ENCODE assay signal across 8 cellular contexts in genomic region chr1:9129391-9130041, GRCh38. TPM values are rescaled to one million over a fixed set of nuclear protein-coding genes. Genes with fewer than 3 reads are reported as not detected.
DNase-seq lines count a peak whose midpoint lies in the region; ATAC-seq and TF ChIP-seq lines count a peak whose summit lies in the region.

No MANE protein-coding gene starts in this region.

- DNase-seq in CD1c-positive myeloid dendritic cell (ENCODE audit: extremely low spot score): peak; percentile 73
- peak; percentile 72 for DNase-seq in activated gamma-delta T cell treated with anti-CD3 and anti-CD28 coated beads, Interleukin-2, amount 50 U/mL, for 16 hours (ENCODE audit: low read depth)
- DNase-seq in Right ventricle myocardium superior: peak; percentile 94
- peak; percentile 78 for DNase-seq in prostate gland (ENCODE audit: low spot score)
- DNase-seq in uterus: peak; percentile 87 to 90

- H3K4me3 ChIP-seq in prostate gland: peak overlapping the region; percentile 68 to 69
- H3K4me3 ChIP-seq in uterus: peak overlapping the region; percentile 56 to 91

- TF ChIP-seq CTCF in prostate gland (IDR thresholded peaks at IDR 0.05) (no peak), uterus (IDR thresholded peaks at IDR 0.05) (no peak)

- H3K36me3 ChIP-seq in prostate gland: no peaks in the 10 kb centered on the region
- H3K36me3 ChIP-seq in uterus: no peaks in the 10 kb centered on the region

- intact Hi-C loops in Right ventricle myocardium superior (cut with DNase I) (no loop called here), prostate gland (cut with DNase I) (no loop called here), uterus (cut with DNase I; ENCODE audit: low total_unique reads) (no loop called here)

- H3K4me1 ChIP-seq in prostate gland (replicated peaks): peaks cover 4% of the 10 kb centered on the region
- H3K4me1 ChIP-seq in uterus: peaks cover 0 to 7% of the 10 kb centered on the region in 2 donors

- TF ChIP-seq POLR2A in Raji (IDR thresholded peaks at IDR 0.05; ENCODE audit: insufficient read depth, low read depth, low read length) (peak; percentile 63), prostate gland (IDR thresholded peaks at IDR 0.05) (no peak), uterus (IDR thresholded peaks at IDR 0.05) (no peak)

- H3K9me3 ChIP-seq in prostate gland (no peaks in the 10 kb centered on the region), uterus (no peaks in the 10 kb centered on the region)

- 3% methylated on average over 31 of the region's 34 CpGs for WGBS in prostate gland

- peak; percentile 55 for ATAC-seq in GM19438 (IDR thresholded peaks at IDR 0.05; ENCODE audit: low read depth, unreplicated experiment)
- peak; percentile 58 for ATAC-seq in HG03571 (IDR thresholded peaks at IDR 0.05; ENCODE audit: unreplicated experiment)
- peak; percentile 79 for ATAC-seq in Right ventricle myocardium superior (ENCODE audit: poor library complexity)

- H3K27me3 ChIP-seq in prostate gland (replicated peaks; ENCODE audit: insufficient read depth) (no peaks in the 10 kb centered on the region), uterus (no peaks in the 10 kb centered on the region)

- H3K27ac ChIP-seq in prostate gland (peak overlapping the region; percentile 88), uterus (peak overlapping the region; percentile 85 to 97)

RNA-seq across cellular contexts. Expression of gene GPR157, which starts 0.6 kb away (rescaled TPM):
- total RNA-seq in Right ventricle myocardium superior (49.4 TPM), prostate gland (10 to 100 TPM in 1 of 2 donors, 1 to 10 TPM in 1; 5.6 to 10.7 TPM), uterus (10 to 100 TPM in 1 of 4 donors, 1 to 10 TPM in 2, under 1 TPM in 1; 0.59 to 10.7 (median 2.2) TPM)

Comparison
In these comparisons a context has a peak if more than half of its experiments do, and no peak if none do; other contexts are left out.
1. Peak in every context shown above with its lines: DNase-seq, ATAC-seq, H3K4me3 ChIP-seq and H3K27ac ChIP-seq.